ENCODE assay signal across 24 cellular contexts in the genomic region with DNA sequence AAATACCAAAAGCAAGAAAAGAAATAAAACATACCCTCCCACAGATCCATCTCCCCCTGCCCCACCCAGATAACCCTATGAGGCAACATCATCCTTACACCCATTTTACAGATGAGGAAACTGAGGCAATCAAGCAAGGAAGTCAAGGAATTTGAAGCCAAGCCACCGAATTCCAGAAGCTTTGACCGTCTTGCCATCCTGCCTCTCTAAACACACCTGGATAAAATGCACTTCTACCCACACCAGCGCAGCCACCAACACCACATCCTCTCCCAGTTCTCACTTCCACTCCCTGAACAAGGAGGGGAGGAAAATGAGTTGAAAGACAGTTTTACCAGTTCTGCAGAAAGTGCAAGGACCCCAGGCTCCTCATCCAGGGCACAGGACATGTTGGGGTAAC. TPM values are rescaled to one million over a fixed set of nuclear protein-coding genes. Genes with fewer than 3 reads are reported as not detected.
"Had no signal": no experiment of that assay in that cellular context is flagged by ENCODE, and none has a peak within 500 bp of the region (broad histone marks: within the 10 kb centered on the region; RNA-seq: fewer than 3 reads in every experiment).

No MANE protein-coding gene starts in this region.

- H3K27ac ChIP-seq: adrenal gland, VCaP had no signal

- H3K4me3 Mint-ChIP-seq: activated CD4-positive, alpha-beta memory T cell treated with anti-CD3 and anti-CD28 coated beads, Interleukin-2, amount 10 ng/mL, durations not matched to agents 7 days and 5 days; activated CD4-positive, alpha-beta T cell treated with anti-CD3 and anti-CD28 coated beads for 36 hours; activated naive CD8-positive, alpha-beta T cell treated with anti-CD3 and anti-CD28 coated beads, Interleukin-2, amount 10 ng/mL, durations not matched to agents 7 days and 5 days; T-cell had no signal

- H3K4me1 ChIP-seq: adrenal gland had no signal

- H3K27ac Mint-ChIP-seq: activated CD4-positive, alpha-beta memory T cell treated with anti-CD3 and anti-CD28 coated beads, Interleukin-2, amount 10 ng/mL, durations not matched to agents 7 days and 5 days; activated CD4-positive, alpha-beta T cell treated with anti-CD3 and anti-CD28 coated beads for 36 hours; T-cell had no signal

- FAIRE-seq: TTC549 had no signal

- H3K4me3 ChIP-seq: adrenal gland, MG63 had no signal

- H3K4me1 Mint-ChIP-seq: activated CD4-positive, alpha-beta T cell treated with anti-CD3 and anti-CD28 coated beads for 36 hours had no signal

- H3K9me3 ChIP-seq: adrenal gland, MG63 had no signal

- H3K36me3 Mint-ChIP-seq: activated naive CD8-positive, alpha-beta T cell treated with anti-CD3 and anti-CD28 coated beads, Interleukin-2, amount 10 ng/mL, durations not matched to agents 7 days and 5 days; T-cell had no signal

- H3K27me3 ChIP-seq: adrenal gland, MG63 had no signal

- H3K9me3 Mint-ChIP-seq: activated CD4-positive, alpha-beta memory T cell treated with anti-CD3 and anti-CD28 coated beads, Interleukin-2, amount 10 ng/mL, durations not matched to agents 7 days and 5 days; activated naive CD8-positive, alpha-beta T cell treated with anti-CD3 and anti-CD28 coated beads, Interleukin-2, amount 10 ng/mL, durations not matched to agents 7 days and 5 days; T-cell had no signal

- ATAC-seq: activated CD4-positive, alpha-beta T cell treated with anti-CD3 and anti-CD28 coated beads for 36 hours; PC-3; T-cell had no signal

- H3K36me3 ChIP-seq: adrenal gland, MG63 had no signal

- DNase-seq: activated CD4-positive, alpha-beta memory T cell treated with anti-CD3 and anti-CD28 coated beads, Interleukin-2, amount 10 ng/mL, durations not matched to agents 7 days and 5 days; activated CD4-positive, alpha-beta T cell treated with anti-CD3 and anti-CD28 coated beads for 36 hours; activated CD4-positive, alpha-beta T cell treated with anti-CD3 and anti-CD28 coated beads, Interleukin-2, amount 50 U/mL, for 1 hour; activated CD8-positive, alpha-beta memory T cell treated with anti-CD3 and anti-CD28 coated beads, Interleukin-2, amount 50 U/mL, for 48 hours; activated naive CD4-positive, alpha-beta T cell treated with anti-CD3 and anti-CD28 coated beads, Interleukin-2, amount 50 U/mL, for 16 hours; activated naive CD8-positive, alpha-beta T cell treated with anti-CD3 and anti-CD28 coated beads, Interleukin-2, amount 10 ng/mL, durations not matched to agents 7 days and 5 days; activated T-cell treated with anti-CD3 and anti-CD28 coated beads, Interleukin-2, amount 50 U/mL, for 1 hour; adrenal gland; MG63; NCI-H1105; NCI-H1436; NCI-H1694 treated with DMSO at 0.1 percent for 48 hours; NCI-H2029 treated with DMSO at 0.1 percent for 48 hours; NCI-H345; NCI-H510A; NCI-H526 treated with DMSO at 0.1 percent for 48 hours; NK-92 treated with Interleukin-12 subunit alpha and Interleukin-12 subunit beta, amount 100 ng/mL, for 24 hours; PC-3; SIG-M5; T-cell; T-helper 2 cell; T1000 had no signal

RNA-seq across cellular contexts. Expression of gene CMKLR1, which starts 13.6 kb away (rescaled TPM):
- total RNA-seq: activated CD4-positive, alpha-beta memory T cell treated with anti-CD3 and anti-CD28 coated beads, Interleukin-2, amount 10 ng/mL, durations not matched to agents 7 days and 5 days; activated CD4-positive, alpha-beta T cell treated with anti-CD3 and anti-CD28 coated beads for 36 hours; PC-3 had no signal
